12 cellular contexts compared by ENCODE assay signal in genomic region chr20:46939031-46939430, GRCh38. TPM values are rescaled to one million over a fixed set of nuclear protein-coding genes. Genes with fewer than 3 reads are reported as not detected.
A peak's percentile ranks its signal among the peaks of the same experiment; 100 is the strongest.
DNase-seq lines count a peak whose midpoint lies in the region; ATAC-seq and TF ChIP-seq lines count a peak whose summit lies in the region.
"Had no signal": no experiment of that assay in that cellular context is flagged by ENCODE, and none has a peak within 500 bp of the region (broad histone marks: within the 10 kb centered on the region; RNA-seq: fewer than 3 reads in every experiment).

No MANE protein-coding gene starts in this region.

- no peak overlapping the region for H3K4me3 Mint-ChIP-seq in activated CD8-positive, alpha-beta T cell treated with anti-CD3 and anti-CD28 coated beads for 36 hours
- H3K4me3 Mint-ChIP-seq in activated CD8-positive, alpha-beta T cell treated with anti-CD3 and anti-CD28 coated beads, Interleukin-2, amount 10 ng/mL, durations not matched to agents 7 days and 5 days: no peak overlapping the region
- H3K4me3 Mint-ChIP-seq in endothelial cell (ENCODE audit: unreplicated experiment) (no peak overlapping the region), natural killer cell (no peak overlapping the region)
- H3K4me3 Mint-ChIP-seq in stimulated activated effector memory CD8-positive, alpha-beta T cell treated with anti-CD3 and anti-CD28 coated beads, Interleukin-12 subunit alpha, Interleukin-12 subunit beta, amount 100 ng/mL, for 72 hours: no peak overlapping the region
- H3K4me3 Mint-ChIP-seq: T-helper 1 cell treated with Interleukin-12 subunit alpha and Interleukin-12 subunit beta and Interleukin-4 antibody, amounts not matched to agents 30 μg/mL and 1 μg/mL, for 36 hours had no signal

- peak; percentile 4 for DNase-seq in activated CD8-positive, alpha-beta T cell treated with anti-CD3 and anti-CD28 coated beads for 36 hours
- no peak for DNase-seq in activated CD8-positive, alpha-beta T cell treated with anti-CD3 and anti-CD28 coated beads, Interleukin-2, amount 10 ng/mL, durations not matched to agents 7 days and 5 days
- DNase-seq in NCI-H524 treated with DMSO at 0.1 percent for 48 hours (lab: John Stamatoyannopoulos, UW): peak; percentile 27
- DNase-seq in endothelial cell (ENCODE audit: low spot score): no peak
- DNase-seq in stimulated activated effector memory CD8-positive, alpha-beta T cell treated with anti-CD3 and anti-CD28 coated beads, Interleukin-12 subunit alpha, Interleukin-12 subunit beta, amount 100 ng/mL, for 72 hours (ENCODE audit: low spot score in 2 of 2): no peak
- no peak for DNase-seq in NCI-H1930 (lab: John Stamatoyannopoulos, UW)
- no peak for DNase-seq in natural killer cell
- DNase-seq in NOMO-1 treated with DMSO at 0.1 percent for 48 hours (lab: John Stamatoyannopoulos, UW; ENCODE audit: unreplicated experiment): no peak
- DNase-seq: NCI-H1417 treated with DMSO at 0.1 percent for 48 hours; stimulated activated CD4-positive, alpha-beta T cell treated with anti-CD3 and anti-CD28 coated beads, Interleukin-4, amount 100 ng/mL, for 1 hour had no signal

- peak; percentile 34 for TF ChIP-seq CTCF in activated CD8-positive, alpha-beta T cell treated with anti-CD3 and anti-CD28 coated beads for 36 hours (IDR thresholded peaks at IDR 0.05)
- TF ChIP-seq CTCF in endothelial cell (IDR thresholded peaks at IDR 0.05; ENCODE audit: unreplicated experiment) (peak; percentile 42), natural killer cell (IDR thresholded peaks at IDR 0.05) (no peak)

- intact Hi-C loops in activated CD8-positive, alpha-beta T cell treated with anti-CD3 and anti-CD28 coated beads for 36 hours (cut with micrococcal nuclease): no loop called here
- intact Hi-C loops in natural killer cell (cut with micrococcal nuclease): no loop called here

- no peaks in the 10 kb centered on the region for H3K9me3 Mint-ChIP-seq in activated CD8-positive, alpha-beta T cell treated with anti-CD3 and anti-CD28 coated beads for 36 hours
- no peaks in the 10 kb centered on the region for H3K9me3 Mint-ChIP-seq in activated CD8-positive, alpha-beta T cell treated with anti-CD3 and anti-CD28 coated beads, Interleukin-2, amount 10 ng/mL, durations not matched to agents 7 days and 5 days (ENCODE audit: insufficient read depth)
- no peaks in the 10 kb centered on the region for H3K9me3 Mint-ChIP-seq in endothelial cell (ENCODE audit: unreplicated experiment)
- no peaks in the 10 kb centered on the region for H3K9me3 Mint-ChIP-seq in stimulated activated effector memory CD8-positive, alpha-beta T cell treated with anti-CD3 and anti-CD28 coated beads, Interleukin-12 subunit alpha, Interleukin-12 subunit beta, amount 100 ng/mL, for 72 hours
- H3K9me3 Mint-ChIP-seq in natural killer cell: no peaks in the 10 kb centered on the region
- H3K9me3 Mint-ChIP-seq: activated T-helper 2 cell treated with anti-CD3 and anti-CD28 coated beads, Interferon-gamma antibody, Interleukin-2, Interleukin-4, amounts not matched to agents 10 μg/mL and 5 μg/mL and 100 μg/mL, durations not matched to agents 14 hours and 24 hours and 36 hours; T-helper 1 cell treated with Interleukin-12 subunit alpha and Interleukin-12 subunit beta and Interleukin-4 antibody, amounts not matched to agents 30 μg/mL and 1 μg/mL, for 36 hours had no signal

- no peaks in the 10 kb centered on the region for H3K36me3 Mint-ChIP-seq in activated CD8-positive, alpha-beta T cell treated with anti-CD3 and anti-CD28 coated beads for 36 hours (ENCODE audit: low read depth)
- no peaks in the 10 kb centered on the region for H3K36me3 Mint-ChIP-seq in activated CD8-positive, alpha-beta T cell treated with anti-CD3 and anti-CD28 coated beads, Interleukin-2, amount 10 ng/mL, durations not matched to agents 7 days and 5 days (ENCODE audit: low read depth)
- H3K36me3 Mint-ChIP-seq in endothelial cell (ENCODE audit: low read depth, unreplicated experiment) (no peaks in the 10 kb centered on the region), natural killer cell (no peaks in the 10 kb centered on the region)
- no peaks in the 10 kb centered on the region for H3K36me3 Mint-ChIP-seq in stimulated activated effector memory CD8-positive, alpha-beta T cell treated with anti-CD3 and anti-CD28 coated beads, Interleukin-12 subunit alpha, Interleukin-12 subunit beta, amount 100 ng/mL, for 72 hours

- H3K27me3 Mint-ChIP-seq in activated CD8-positive, alpha-beta T cell treated with anti-CD3 and anti-CD28 coated beads for 36 hours: peaks cover 3% of the 10 kb centered on the region
- H3K27me3 Mint-ChIP-seq in activated CD8-positive, alpha-beta T cell treated with anti-CD3 and anti-CD28 coated beads, Interleukin-2, amount 10 ng/mL, durations not matched to agents 7 days and 5 days (ENCODE audit: low read depth): peaks cover 7% of the 10 kb centered on the region
- H3K27me3 Mint-ChIP-seq in endothelial cell (ENCODE audit: unreplicated experiment) (peaks cover 2% of the 10 kb centered on the region), natural killer cell (ENCODE audit: low read depth in 2 of 2) (peaks cover 4 to 11% of the 10 kb centered on the region in 2 donors)

- peak; percentile 47 for ATAC-seq in activated CD8-positive, alpha-beta T cell treated with anti-CD3 and anti-CD28 coated beads for 36 hours
- no peak for ATAC-seq in activated CD8-positive, alpha-beta T cell treated with anti-CD3 and anti-CD28 coated beads, Interleukin-2, amount 10 ng/mL, durations not matched to agents 7 days and 5 days
- peak; percentile 38 for ATAC-seq in stimulated activated effector memory CD8-positive, alpha-beta T cell treated with anti-CD3 and anti-CD28 coated beads, Interleukin-12 subunit alpha, Interleukin-12 subunit beta, amount 100 ng/mL, for 72 hours
- no peak for ATAC-seq in natural killer cell

- no peak overlapping the region for H3K27ac Mint-ChIP-seq in activated CD8-positive, alpha-beta T cell treated with anti-CD3 and anti-CD28 coated beads for 36 hours
- no peak overlapping the region for H3K27ac Mint-ChIP-seq in activated CD8-positive, alpha-beta T cell treated with anti-CD3 and anti-CD28 coated beads, Interleukin-2, amount 10 ng/mL, durations not matched to agents 7 days and 5 days
- no peak overlapping the region for H3K27ac Mint-ChIP-seq in endothelial cell (ENCODE audit: unreplicated experiment)
- H3K27ac Mint-ChIP-seq in stimulated activated effector memory CD8-positive, alpha-beta T cell treated with anti-CD3 and anti-CD28 coated beads, Interleukin-12 subunit alpha, Interleukin-12 subunit beta, amount 100 ng/mL, for 72 hours: no peak overlapping the region
- H3K27ac Mint-ChIP-seq in natural killer cell: no peak overlapping the region
- H3K27ac Mint-ChIP-seq: activated T-helper 2 cell treated with anti-CD3 and anti-CD28 coated beads, Interferon-gamma antibody, Interleukin-2, Interleukin-4, amounts not matched to agents 10 μg/mL and 5 μg/mL and 100 μg/mL, durations not matched to agents 14 hours and 24 hours and 36 hours; T-helper 1 cell treated with Interleukin-12 subunit alpha and Interleukin-12 subunit beta and Interleukin-4 antibody, amounts not matched to agents 30 μg/mL and 1 μg/mL, for 36 hours had no signal

- H3K4me1 Mint-ChIP-seq in activated CD8-positive, alpha-beta T cell treated with anti-CD3 and anti-CD28 coated beads for 36 hours (ENCODE audit: low read depth): no peaks in the 10 kb centered on the region
- no peaks in the 10 kb centered on the region for H3K4me1 Mint-ChIP-seq in activated CD8-positive, alpha-beta T cell treated with anti-CD3 and anti-CD28 coated beads, Interleukin-2, amount 10 ng/mL, durations not matched to agents 7 days and 5 days (ENCODE audit: low read depth)
- H3K4me1 Mint-ChIP-seq in endothelial cell (ENCODE audit: unreplicated experiment): no peaks in the 10 kb centered on the region
- H3K4me1 Mint-ChIP-seq in stimulated activated effector memory CD8-positive, alpha-beta T cell treated with anti-CD3 and anti-CD28 coated beads, Interleukin-12 subunit alpha, Interleukin-12 subunit beta, amount 100 ng/mL, for 72 hours: no peaks in the 10 kb centered on the region
- H3K4me1 Mint-ChIP-seq in natural killer cell: no peaks in the 10 kb centered on the region

- CTCF ChIA-PET in activated CD8-positive, alpha-beta T cell treated with anti-CD3 and anti-CD28 coated beads for 36 hours (lab: Charles Lee): no interaction called here
- CTCF ChIA-PET in activated CD8-positive, alpha-beta T cell treated with anti-CD3 and anti-CD28 coated beads, Interleukin-2, amount 10 ng/mL, durations not matched to agents 7 days and 5 days (lab: Charles Lee): no interaction called here

- POLR2A ChIA-PET in activated CD8-positive, alpha-beta T cell treated with anti-CD3 and anti-CD28 coated beads for 36 hours (lab: Charles Lee): no interaction called here
- POLR2A ChIA-PET in activated CD8-positive, alpha-beta T cell treated with anti-CD3 and anti-CD28 coated beads, Interleukin-2, amount 10 ng/mL, durations not matched to agents 7 days and 5 days (lab: Charles Lee): no interaction called here

RNA-seq across cellular contexts. Expression of gene EYA2, which starts 44.4 kb away (rescaled TPM):
- not detected for total RNA-seq in activated CD8-positive, alpha-beta T cell treated with anti-CD3 and anti-CD28 coated beads for 36 hours
- not detected for total RNA-seq in activated CD8-positive, alpha-beta T cell treated with anti-CD3 and anti-CD28 coated beads, Interleukin-2, amount 10 ng/mL, durations not matched to agents 7 days and 5 days
- total RNA-seq in endothelial cell (ENCODE audit: unreplicated experiment): not detected
- under 1 TPM in 1 of 3 donors, not detected in 2; 0.30 TPM for total RNA-seq in natural killer cell
- total RNA-seq: activated T-helper 2 cell treated with anti-CD3 and anti-CD28 coated beads, Interferon-gamma antibody, Interleukin-2, Interleukin-4, amounts not matched to agents 10 μg/mL and 5 μg/mL and 100 μg/mL, durations not matched to agents 14 hours and 24 hours and 36 hours had no signal

Comparison
In these comparisons a context has a peak if more than half of its experiments do, and no peak if none do; other contexts are left out.
1. ATAC-seq: peak in activated CD8-positive, alpha-beta T cell treated with anti-CD3 and anti-CD28 coated beads for 36 hours (single experiment) and stimulated activated effector memory CD8-positive, alpha-beta T cell treated with anti-CD3 and anti-CD28 coated beads, Interleukin-12 subunit alpha, Interleukin-12 subunit beta, amount 100 ng/mL, for 72 hours (single experiment); none in activated CD8-positive, alpha-beta T cell treated with anti-CD3 and anti-CD28 coated beads, Interleukin-2, amount 10 ng/mL, durations not matched to agents 7 days and 5 days (single experiment) and natural killer cell (0 of 3).
2. DNase-seq: peak in activated CD8-positive, alpha-beta T cell treated with anti-CD3 and anti-CD28 coated beads for 36 hours (single experiment) and NCI-H524 treated with DMSO at 0.1 percent for 48 hours (single experiment); none in activated CD8-positive, alpha-beta T cell treated with anti-CD3 and anti-CD28 coated beads, Interleukin-2, amount 10 ng/mL, durations not matched to agents 7 days and 5 days (single experiment), endothelial cell (single experiment), stimulated activated effector memory CD8-positive, alpha-beta T cell treated with anti-CD3 and anti-CD28 coated beads, Interleukin-12 subunit alpha, Interleukin-12 subunit beta, amount 100 ng/mL, for 72 hours (0 of 2), NCI-H1930 (0 of 2), natural killer cell (single experiment) and NOMO-1 treated with DMSO at 0.1 percent for 48 hours (single experiment).